Comparison of ENCODE assay signal across 1 cellular context in the genomic region with DNA sequence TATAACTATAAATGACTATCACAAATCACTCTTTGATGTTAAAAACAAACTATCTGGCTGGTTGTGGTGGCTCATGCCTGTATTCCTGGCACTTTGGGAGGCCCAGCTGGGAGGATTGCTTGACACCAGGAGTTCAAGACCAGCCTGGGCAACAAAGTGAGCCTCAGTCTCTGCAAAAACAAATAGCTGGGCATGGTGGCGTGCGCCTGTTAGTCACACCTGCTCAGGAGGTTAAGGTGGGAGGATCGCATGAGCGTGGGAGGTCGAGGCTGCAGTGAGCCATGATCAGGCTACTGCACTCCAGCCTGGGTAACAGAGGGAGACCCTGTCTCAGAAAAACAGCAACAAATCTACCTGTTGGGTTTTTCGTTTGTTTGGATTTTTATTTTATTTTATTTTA.
TF ChIP-seq lines count a peak whose summit lies in the region.

No MANE protein-coding gene starts in this region.

TF ChIP-seq in endothelial cell of umbilical vein, 7 proteins besides CTCF, POLR2A, EP300 and RAD21:
- TF ChIP-seq MYC (IDR thresholded peaks at IDR 0.05; ENCODE audit: low read depth, low read length) = no peak
- TF ChIP-seq FOS (IDR thresholded peaks at IDR 0.05; ENCODE audit: borderline replicate concordance, insufficient read depth, low read length) = no peak
- TF ChIP-seq JUN (IDR thresholded peaks at IDR 0.05; ENCODE audit: borderline replicate concordance, insufficient read depth, insufficient read length, low read depth) = no peak
- TF ChIP-seq GATA2 (IDR thresholded peaks at IDR 0.05; ENCODE audit: insufficient read depth, insufficient read length, low read depth, low read length) = no peak
- no peak for TF ChIP-seq EZH2 (IDR thresholded peaks at IDR 0.05; ENCODE audit: borderline replicate concordance, low read depth, low read length, severe bottlenecking)
- TF ChIP-seq, protein P1, sequence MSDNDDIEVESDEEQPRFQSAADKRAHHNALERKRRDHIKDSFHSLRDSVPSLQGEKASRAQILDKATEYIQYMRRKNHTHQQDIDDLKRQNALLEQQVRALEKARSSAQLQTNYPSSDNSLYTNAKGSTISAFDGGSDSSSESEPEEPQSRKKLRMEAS (IDR thresholded peaks at IDR 0.05; ENCODE audit: insufficient read depth, insufficient read length) = no peak
- TF ChIP-seq POLR2AphosphoS5 (IDR thresholded peaks at IDR 0.05; ENCODE audit: insufficient read depth, low read depth, low read length) = no peak
